In the genomic region with DNA sequence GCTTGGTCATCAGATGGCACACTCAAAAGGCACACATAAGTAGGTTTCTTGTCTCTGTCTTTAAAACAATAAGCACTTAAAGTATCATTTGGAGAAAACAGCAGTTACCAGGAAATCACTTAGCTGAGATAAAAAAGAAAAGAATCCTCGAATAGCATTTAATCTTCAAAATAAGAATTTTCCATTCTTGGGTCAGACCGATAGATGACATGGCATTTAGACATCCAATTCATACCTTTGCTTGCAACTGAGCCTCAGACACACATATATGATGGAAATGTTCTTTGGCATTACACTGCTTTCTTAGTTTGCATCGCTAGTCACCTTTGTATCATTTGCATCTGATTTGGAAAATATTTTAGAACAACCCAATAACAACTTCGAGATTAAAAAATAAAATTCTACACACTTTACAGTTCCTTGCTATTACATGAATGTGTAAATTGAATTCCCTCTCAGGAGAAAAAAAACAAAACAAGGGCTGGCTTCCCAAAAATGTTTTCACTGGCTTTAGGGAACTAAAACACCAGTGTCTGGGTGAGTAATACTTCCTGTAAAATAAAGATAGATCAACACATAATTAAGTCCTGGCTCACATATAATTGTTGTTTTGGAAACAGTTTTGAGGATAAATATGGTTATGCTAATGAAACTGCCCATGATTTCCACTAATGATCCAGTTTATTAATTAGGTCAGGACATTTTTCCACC, we compare ENCODE assay signal across 8 cellular contexts. TPM values are rescaled to one million over a fixed set of nuclear protein-coding genes. Genes with fewer than 3 reads are reported as not detected.
DNase-seq lines count a peak whose midpoint lies in the region; ATAC-seq, FAIRE-seq and TF ChIP-seq lines count a peak whose summit lies in the region.

No MANE protein-coding gene starts in this region.

- H2BK120ac ChIP-seq in H9 (ENCODE audit: low read depth, low read length, poor library complexity, severe bottlenecking) (no peak overlapping the region), trophoblast cell (ENCODE audit: insufficient read depth, low read length, poor library complexity) (no peak overlapping the region)

- H3K9ac ChIP-seq in H9 (ENCODE audit: extremely low read depth, insufficient read length, low read length) (no peak overlapping the region), trophoblast cell (ENCODE audit: low read length) (no peak overlapping the region)

- no peak overlapping the region for H3T11ph ChIP-seq in H9 (ENCODE audit: low read length)

- H2BK5ac ChIP-seq in H9 (ENCODE audit: insufficient read length, low read length) (no peak overlapping the region), trophoblast cell (ENCODE audit: low read depth, low read length, poor library complexity) (no peak overlapping the region)

- H3K27me3 ChIP-seq in H9 (ENCODE audit: insufficient read depth, low read length) (no peaks in the 10 kb centered on the region), gastroesophageal sphincter (no peaks in the 10 kb centered on the region), trophoblast cell (ENCODE audit: insufficient read depth, low read length) (peaks cover 2% of the 10 kb centered on the region)

- no peak overlapping the region for H2BK12ac ChIP-seq in H9 (ENCODE audit: insufficient read length, low read depth, low read length)
- H2BK12ac ChIP-seq in trophoblast cell (ENCODE audit: low read length): no peak overlapping the region

- H3K4me1 ChIP-seq in H9 (ENCODE audit: insufficient read depth, low read length) (peaks cover 3% of the 10 kb centered on the region; the same call in 1 of the 2 replicates), gastroesophageal sphincter (peaks cover 0 to 32% (median 11%) of the 10 kb centered on the region in 3 donors), trophoblast cell (ENCODE audit: control insufficient read depth in 1 of 2, insufficient read depth in 2 of 2, low read length in 2 of 2) (peaks cover 0 to 4% of the 10 kb centered on the region in 2 experiments)

- intact Hi-C loops in activated CD4-positive, alpha-beta memory T cell treated with anti-CD3 and anti-CD28 coated beads for 36 hours (cut with micrococcal nuclease): loop anchor here (5.0 kb wide), 1 partner anchor 151 kb away; no protein-coding TSS in a partner anchor

- no peak overlapping the region for H3K27ac ChIP-seq in H9 (ENCODE audit: insufficient read length, low read depth, low read length)
- H3K27ac ChIP-seq in gastroesophageal sphincter: peak overlapping the region; percentile 93 to 97 (median 97)
- no peak overlapping the region for H3K27ac ChIP-seq in trophoblast cell (ENCODE audit: low read depth, low read length)

- no CpG with 5 or more reads among the region's 4 CpGs for WGBS in H9 (ENCODE audit: extremely low coverage, insufficient read length, low lambda C conversion rate)
- WGBS in gastroesophageal sphincter (ENCODE audit: low coverage in 1 of 2), 2 donors: 41 to 50% methylated on average over 4 of the region's 4 CpGs
- no CpG with 5 or more reads among the region's 4 CpGs for WGBS in trophoblast cell (ENCODE audit: extremely low coverage, insufficient coverage, insufficient read length)

- H3K4me3 Mint-ChIP-seq in H9: peak overlapping the region; percentile 84 to 92
- H3K4me3 Mint-ChIP-seq in activated CD4-positive, alpha-beta memory T cell treated with anti-CD3 and anti-CD28 coated beads for 36 hours: peak overlapping the region; percentile 71

- no peak overlapping the region for H4K5ac ChIP-seq in H9 (ENCODE audit: insufficient read length, low read depth, low read length)

- H3K4ac ChIP-seq in H9 (ENCODE audit: low read depth, low read length) (no peak overlapping the region), trophoblast cell (ENCODE audit: low read depth, low read length) (no peak overlapping the region)

- POLR2A ChIA-PET in activated CD4-positive, alpha-beta memory T cell treated with anti-CD3 and anti-CD28 coated beads for 36 hours (lab: Charles Lee): no interaction called here

- H3K14ac ChIP-seq in H9 (ENCODE audit: insufficient read depth, low read length) (no peak overlapping the region), trophoblast cell (ENCODE audit: low read length) (no peak overlapping the region)

- no peak for FAIRE-seq in H54 (lab: Jason Lieb, UNC)
- FAIRE-seq in GM12891 (lab: Jason Lieb, UNC): no peak

- no peak for ATAC-seq in gastroesophageal sphincter
- no peak for ATAC-seq in GM21825 (IDR thresholded peaks at IDR 0.05; ENCODE audit: unreplicated experiment)

- H2BK20ac ChIP-seq in H9 (ENCODE audit: low read depth, low read length, poor library complexity, severe bottlenecking): no peak overlapping the region

- no peak overlapping the region for H3K18ac ChIP-seq in H9 (ENCODE audit: insufficient read length, low read depth, low read length)
- no peak overlapping the region for H3K18ac ChIP-seq in trophoblast cell (ENCODE audit: low read length)

- DNase-seq in H9 (no peak), retinal pigment epithelial cell (ENCODE audit: low read depth) (no peak), H54 (ENCODE audit: insufficient read length, low spot score) (no peak), trophoblast cell (no peak), GM12891 (ENCODE audit: insufficient read length, low spot score) (no peak)
- no peak for DNase-seq in activated CD4-positive, alpha-beta memory T cell treated with anti-CD3 and anti-CD28 coated beads for 36 hours

- no peaks in the 10 kb centered on the region; a peak in 2 of 5 replicates for H3K9me3 Mint-ChIP-seq in H9
- no peaks in the 10 kb centered on the region for H3K9me3 Mint-ChIP-seq in activated CD4-positive, alpha-beta memory T cell treated with anti-CD3 and anti-CD28 coated beads for 36 hours

- H3K4me3 ChIP-seq in gastroesophageal sphincter (peak overlapping the region; percentile 93 to 94), retinal pigment epithelial cell (ENCODE audit: low read length) (peak overlapping the region; percentile 91), trophoblast cell (ENCODE audit: low read depth, low read length) (no peak overlapping the region)

- CTCF ChIA-PET in activated CD4-positive, alpha-beta memory T cell treated with anti-CD3 and anti-CD28 coated beads for 36 hours (lab: Charles Lee): no interaction called here

- H3K36me3 ChIP-seq in gastroesophageal sphincter (no peaks in the 10 kb centered on the region), trophoblast cell (ENCODE audit: control insufficient read depth in 1 of 2, insufficient read depth in 2 of 2, low read length in 2 of 2) (no peaks in the 10 kb centered on the region)

- no peak overlapping the region for H3K23ac ChIP-seq in H9 (ENCODE audit: insufficient read length, low read depth, low read length)
- no peak overlapping the region for H3K23ac ChIP-seq in trophoblast cell (ENCODE audit: low read length)

- peaks cover 21% of the 10 kb centered on the region for H3K27me3 Mint-ChIP-seq in H9 (ENCODE audit: low read depth)
- peaks cover 48% of the 10 kb centered on the region for H3K27me3 Mint-ChIP-seq in activated CD4-positive, alpha-beta memory T cell treated with anti-CD3 and anti-CD28 coated beads for 36 hours

- no peaks in the 10 kb centered on the region for H4K20me1 ChIP-seq in H9 (ENCODE audit: control insufficient read depth, insufficient read depth, insufficient read length)

- H3K56ac ChIP-seq in H9 (ENCODE audit: insufficient read length, low read depth, low read length): no peak overlapping the region

- H3K4me2 ChIP-seq in H9 (ENCODE audit: insufficient read depth, insufficient read length, low read length) (no peak overlapping the region), trophoblast cell (ENCODE audit: low read length) (no peak overlapping the region)

- no peak overlapping the region for H2BK15ac ChIP-seq in H9 (ENCODE audit: low read depth, low read length)

- TF ChIP-seq CTCF in H9 (conservative IDR thresholded peaks at IDR 0.05) (no peak), gastroesophageal sphincter (IDR thresholded peaks at IDR 0.05) (no peak), retinal pigment epithelial cell (conservative IDR thresholded peaks at IDR 0.05; ENCODE audit: low read depth, low read length) (no peak)

- TF ChIP-seq POLR2A in gastroesophageal sphincter (IDR thresholded peaks at IDR 0.05): no peak
- no peak for TF ChIP-seq POLR2A in H54 (IDR thresholded peaks at IDR 0.05; ENCODE audit: low read depth, low read length)
- no peak for TF ChIP-seq POLR2A in GM12891 (IDR thresholded peaks at IDR 0.05; ENCODE audit: low read depth, low read length)

- no peak overlapping the region for H4K12ac ChIP-seq in trophoblast cell (ENCODE audit: low read depth, low read length)

- H3K27ac Mint-ChIP-seq in H9: no peak overlapping the region
- H3K27ac Mint-ChIP-seq in activated CD4-positive, alpha-beta memory T cell treated with anti-CD3 and anti-CD28 coated beads for 36 hours: no peak overlapping the region

- peaks cover 9% of the 10 kb centered on the region for H3K23me2 ChIP-seq in H9 (ENCODE audit: insufficient read length, low read depth, low read length, poor library complexity, severe bottlenecking)

- H3K4me1 Mint-ChIP-seq in H9: peaks cover 25 to 32% of the 10 kb centered on the region in 2 experiments
- H3K4me1 Mint-ChIP-seq in activated CD4-positive, alpha-beta memory T cell treated with anti-CD3 and anti-CD28 coated beads for 36 hours (ENCODE audit: low read depth): peaks cover 17% of the 10 kb centered on the region

- H2AFZ ChIP-seq in H9 (ENCODE audit: low read length) (no peak overlapping the region), trophoblast cell (ENCODE audit: insufficient read depth, low read length, poor library complexity) (no peak overlapping the region)

- peaks cover 0 to 5% (median 3%) of the 10 kb centered on the region in 3 experiments; a peak in 4 of 7 replicates for H3K36me3 Mint-ChIP-seq in H9 (ENCODE audit: insufficient read depth in 1 of 3, low read depth in 3 of 3)
- H3K36me3 Mint-ChIP-seq in activated CD4-positive, alpha-beta memory T cell treated with anti-CD3 and anti-CD28 coated beads for 36 hours: no peaks in the 10 kb centered on the region

- no peaks in the 10 kb centered on the region for H3K79me2 ChIP-seq in H9 (ENCODE audit: insufficient read depth, low read length)
- peaks cover 23% of the 10 kb centered on the region for H3K79me2 ChIP-seq in trophoblast cell (ENCODE audit: control insufficient read depth, insufficient read depth, low read length, poor library complexity)

- H4K8ac ChIP-seq in H9 (replicated peaks; ENCODE audit: insufficient read length, low read depth, low read length) (no peak overlapping the region), trophoblast cell (ENCODE audit: low read depth, low read length) (no peak overlapping the region)

- H3K79me1 ChIP-seq in H9 (ENCODE audit: insufficient read depth, low read depth, low read length, poor library complexity, severe bottlenecking) (no peaks in the 10 kb centered on the region), trophoblast cell (ENCODE audit: low read length) (peaks cover 21% of the 10 kb centered on the region)

- H4K91ac ChIP-seq in H9 (ENCODE audit: insufficient read length, low read depth, low read length): no peak overlapping the region
- no peak overlapping the region for H4K91ac ChIP-seq in trophoblast cell (ENCODE audit: low read depth, low read length)

- TF ChIP-seq EP300 in gastroesophageal sphincter (IDR thresholded peaks at IDR 0.05): no peak

- H3K9me3 ChIP-seq in H9 (ENCODE audit: control insufficient read depth, low read depth, low read length) (no peaks in the 10 kb centered on the region), gastroesophageal sphincter (no peaks in the 10 kb centered on the region), trophoblast cell (ENCODE audit: insufficient read depth, low read depth, low read length) (peaks cover 4% of the 10 kb centered on the region)

- H2AK5ac ChIP-seq in H9 (ENCODE audit: insufficient read length, low read length) (no peak overlapping the region), trophoblast cell (ENCODE audit: low read length) (no peak overlapping the region)

RNA-seq across cellular contexts. Expression of gene RNF217, which starts 1.3 kb away (rescaled TPM):
- total RNA-seq in H9 (2021): 9.6 and 10.2 TPM in 2 replicates
- total RNA-seq in activated CD4-positive, alpha-beta memory T cell treated with anti-CD3 and anti-CD28 coated beads for 36 hours: 1 to 10 TPM in 1 of 2 experiments, under 1 TPM in 1; 0.52 to 1.1 TPM
- 10 to 100 TPM; 26.2 to 32.2 (median 28.8) TPM for total RNA-seq in gastroesophageal sphincter
- 43.5 and 44.6 TPM in 2 replicates for polyA plus RNA-seq in trophoblast cell (2013)
- not detected for polyA plus RNA-seq in GM12891 (2012; ENCODE audit: low read depth, missing spikeins)

Comparison
In these comparisons a context has a peak if more than half of its experiments do, and no peak if none do; other contexts are left out.
1. H3K27ac ChIP-seq: peak in gastroesophageal sphincter (4 of 4); none in H9 (single experiment) and trophoblast cell (single experiment).